22 cellular contexts compared by ENCODE assay signal in genomic region chr1:96333522-96334235, GRCh38.
DNase-seq lines count a peak whose midpoint lies in the region; ATAC-seq and FAIRE-seq lines count a peak whose summit lies in the region.
"Had no signal": no experiment of that assay in that cellular context is flagged by ENCODE, and none has a peak within 500 bp of the region (broad histone marks: within the 10 kb centered on the region; RNA-seq: fewer than 3 reads in every experiment).

No MANE protein-coding gene starts in this region.

- DNase-seq in activated T-cell treated with anti-CD3 and anti-CD28 coated beads, Interleukin-2, amount 50 U/mL, for 72 hours: no peak
- no peak for DNase-seq in activated T-cell treated with anti-CD3 and anti-CD28 coated beads, Interleukin-2, amount 50 U/mL, for 48 hours
- no peak for DNase-seq in RCC 7860 (ENCODE audit: low spot score)
- peak; percentile 55 for DNase-seq in left lobe of liver (ENCODE audit: low spot score)
- DNase-seq in urothelium cell line (ENCODE audit: low spot score): no peak
- no peak for DNase-seq in T-helper 17 cell
- no peak for DNase-seq in A172 (ENCODE audit: low spot score)
- DNase-seq: ACHN; BE2C; C1 segment of cervical spinal cord; CD4-positive, CD25-positive, alpha-beta regulatory T cell; CD8-positive, alpha-beta memory T cell; COR-L47; DMS 273 treated with DMSO at 0.1 percent for 48 hours; GDM1; H7; HFFc6 had no signal

- H3K36me3 Mint-ChIP-seq in activated T-cell treated with anti-CD3 and anti-CD28 coated beads, Interleukin-2, amount 50 U/mL, for 72 hours (ENCODE audit: insufficient read depth in 2 of 2): no peaks in the 10 kb centered on the region
- H3K36me3 Mint-ChIP-seq in T-helper 17 cell (ENCODE audit: low read depth): no peaks in the 10 kb centered on the region
- H3K36me3 Mint-ChIP-seq: CD4-positive, CD25-positive, alpha-beta regulatory T cell; CD8-positive, alpha-beta memory T cell had no signal

- H3K4me3 Mint-ChIP-seq in activated T-cell treated with anti-CD3 and anti-CD28 coated beads, Interleukin-2, amount 50 U/mL, for 72 hours: no peak overlapping the region
- H3K4me3 Mint-ChIP-seq in T-helper 17 cell: no peak overlapping the region
- H3K4me3 Mint-ChIP-seq: CD4-positive, CD25-positive, alpha-beta regulatory T cell; CD8-positive, alpha-beta memory T cell; GM23338; HFFc6 had no signal

- H3K27me3 Mint-ChIP-seq in activated T-cell treated with anti-CD3 and anti-CD28 coated beads, Interleukin-2, amount 50 U/mL, for 72 hours (ENCODE audit: low read depth): no peaks in the 10 kb centered on the region
- no peaks in the 10 kb centered on the region for H3K27me3 Mint-ChIP-seq in T-helper 17 cell
- H3K27me3 Mint-ChIP-seq: CD4-positive, CD25-positive, alpha-beta regulatory T cell; CD8-positive, alpha-beta memory T cell had no signal

- peak; percentile 23 for FAIRE-seq in RCC 7860 (lab: Jason Lieb, UNC)
- peak; percentile 42 for FAIRE-seq in urothelium cell line (lab: Jason Lieb, UNC)
- FAIRE-seq: A204.1, GM12892, GM18507 had no signal

- peaks cover 8 to 11% of the 10 kb centered on the region in 2 donors for H3K9me3 Mint-ChIP-seq in activated T-cell treated with anti-CD3 and anti-CD28 coated beads, Interleukin-2, amount 50 U/mL, for 72 hours
- H3K9me3 Mint-ChIP-seq: HFFc6 had no signal

- no peak for ATAC-seq in activated T-cell treated with anti-CD3 and anti-CD28 coated beads, Interleukin-2, amount 50 U/mL, for 72 hours (replicated peaks in 1 of 2)
- peak; percentile 95 for ATAC-seq in left lobe of liver
- ATAC-seq in T-helper 17 cell: no peak
- ATAC-seq: GM23338, HCT116 had no signal

- no peaks in the 10 kb centered on the region for H3K4me1 Mint-ChIP-seq in activated T-cell treated with anti-CD3 and anti-CD28 coated beads, Interleukin-2, amount 50 U/mL, for 72 hours (ENCODE audit: low read depth)
- H3K4me1 Mint-ChIP-seq in T-helper 17 cell: no peaks in the 10 kb centered on the region
- H3K4me1 Mint-ChIP-seq: CD4-positive, CD25-positive, alpha-beta regulatory T cell; CD8-positive, alpha-beta memory T cell; GM23338 had no signal

- peak overlapping the region; percentile 3 for H3K27ac Mint-ChIP-seq in activated T-cell treated with anti-CD3 and anti-CD28 coated beads, Interleukin-2, amount 50 U/mL, for 72 hours
- no peak overlapping the region for H3K27ac Mint-ChIP-seq in T-helper 17 cell
- H3K27ac Mint-ChIP-seq: CD4-positive, CD25-positive, alpha-beta regulatory T cell; CD8-positive, alpha-beta memory T cell; GM23338; HFFc6 had no signal

- no peaks in the 10 kb centered on the region for H3K9me3 ChIP-seq in T-helper 17 cell (ENCODE audit: control insufficient read depth, low read length, poor library complexity, severe bottlenecking)
- H3K9me3 ChIP-seq: BE2C had no signal
